1 cellular context compared by ENCODE assay signal in the genomic region with DNA sequence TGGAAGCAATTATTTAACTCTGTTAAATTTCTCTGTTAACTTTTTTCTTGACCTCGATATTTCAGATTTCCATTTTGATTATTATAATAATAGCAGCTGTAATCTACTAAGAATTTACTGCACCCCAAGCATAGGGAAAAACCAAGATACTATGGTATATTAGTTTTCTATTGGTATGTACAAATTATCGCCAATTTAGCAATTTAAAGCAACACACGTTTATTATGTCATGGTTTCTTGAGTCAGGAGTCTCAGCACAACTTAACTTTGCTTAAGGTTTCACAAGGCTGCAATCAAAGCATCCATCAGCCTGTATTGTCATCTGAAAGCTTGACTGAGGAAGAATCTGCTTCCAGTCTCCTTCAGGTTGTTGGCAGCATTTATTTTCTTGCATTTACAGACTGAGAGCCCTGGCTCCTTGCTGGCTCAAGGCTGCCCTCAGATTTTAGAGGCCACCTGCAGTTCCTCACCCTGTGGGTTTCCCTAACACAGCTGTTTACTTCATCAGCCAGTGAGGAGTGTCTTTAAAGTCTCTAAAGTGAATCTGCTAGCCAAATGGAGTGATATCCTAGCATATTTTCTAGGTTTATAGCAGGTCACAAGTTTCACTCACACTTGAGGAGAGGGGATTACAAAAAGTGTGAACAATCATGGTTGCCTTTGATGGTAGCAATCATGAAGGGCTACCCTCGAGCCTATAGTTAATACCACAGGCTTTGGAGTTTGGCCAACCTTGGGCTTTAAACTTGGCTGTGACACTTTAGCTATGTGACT.
TF ChIP-seq lines count a peak whose summit lies in the region.

No MANE protein-coding gene starts in this region.

TF ChIP-seq in GM12878, 131 proteins besides CTCF, POLR2A, EP300 and RAD21:
- TF ChIP-seq, protein P1, sequence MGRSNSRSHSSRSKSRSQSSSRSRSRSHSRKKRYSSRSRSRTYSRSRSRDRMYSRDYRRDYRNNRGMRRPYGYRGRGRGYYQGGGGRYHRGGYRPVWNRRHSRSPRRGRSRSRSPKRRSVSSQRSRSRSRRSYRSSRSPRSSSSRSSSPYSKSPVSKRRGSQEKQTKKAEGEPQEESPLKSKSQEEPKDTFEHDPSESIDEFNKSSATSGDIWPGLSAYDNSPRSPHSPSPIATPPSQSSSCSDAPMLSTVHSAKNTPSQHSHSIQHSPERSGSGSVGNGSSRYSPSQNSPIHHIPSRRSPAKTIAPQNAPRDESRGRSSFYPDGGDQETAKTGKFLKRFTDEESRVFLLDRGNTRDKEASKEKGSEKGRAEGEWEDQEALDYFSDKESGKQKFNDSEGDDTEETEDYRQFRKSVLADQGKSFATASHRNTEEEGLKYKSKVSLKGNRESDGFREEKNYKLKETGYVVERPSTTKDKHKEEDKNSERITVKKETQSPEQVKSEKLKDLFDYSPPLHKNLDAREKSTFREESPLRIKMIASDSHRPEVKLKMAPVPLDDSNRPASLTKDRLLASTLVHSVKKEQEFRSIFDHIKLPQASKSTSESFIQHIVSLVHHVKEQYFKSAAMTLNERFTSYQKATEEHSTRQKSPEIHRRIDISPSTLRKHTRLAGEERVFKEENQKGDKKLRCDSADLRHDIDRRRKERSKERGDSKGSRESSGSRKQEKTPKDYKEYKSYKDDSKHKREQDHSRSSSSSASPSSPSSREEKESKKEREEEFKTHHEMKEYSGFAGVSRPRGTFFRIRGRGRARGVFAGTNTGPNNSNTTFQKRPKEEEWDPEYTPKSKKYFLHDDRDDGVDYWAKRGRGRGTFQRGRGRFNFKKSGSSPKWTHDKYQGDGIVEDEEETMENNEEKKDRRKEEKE (IDR thresholded peaks at IDR 0.05), result no peak
- TF ChIP-seq IRF4 (IDR thresholded peaks at IDR 0.05; ENCODE audit: low read depth, low read length) (no peak), CEBPB (IDR thresholded peaks at IDR 0.05; ENCODE audit: borderline replicate concordance in 1 of 2, low read depth in 2 of 2, low read length in 2 of 2) (no peak), GABPA (IDR thresholded peaks at IDR 0.05; ENCODE audit: low read depth) (no peak), KDM1A (IDR thresholded peaks at IDR 0.05; ENCODE audit: borderline replicate concordance) (no peak), NR2F1 (conservative IDR thresholded peaks at IDR 0.05) (no peak)
